8 cellular contexts compared by ENCODE assay signal in the genomic region with DNA sequence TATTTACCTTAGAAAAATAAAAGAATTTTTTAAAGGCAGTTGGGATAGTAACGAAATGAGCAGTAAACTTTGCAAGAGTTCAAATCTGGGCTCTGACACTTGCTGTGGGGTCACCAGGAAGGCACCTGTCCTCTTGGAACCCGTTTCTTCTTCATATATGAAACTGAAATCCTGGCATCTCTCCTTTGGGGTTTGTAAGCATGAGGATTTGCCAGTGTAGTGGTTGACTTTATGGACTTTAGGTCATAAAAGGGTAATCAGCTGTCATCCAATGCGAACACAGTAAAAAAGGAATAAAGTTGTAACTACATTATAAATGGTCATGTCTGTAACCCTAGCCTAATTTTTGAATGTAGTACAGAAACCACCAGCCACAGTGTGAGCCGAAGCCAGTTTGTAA. TPM values are rescaled to one million over a fixed set of nuclear protein-coding genes. Genes with fewer than 3 reads are reported as not detected.
DNase-seq lines count a peak whose midpoint lies in the region; ATAC-seq, FAIRE-seq and TF ChIP-seq lines count a peak whose summit lies in the region.

No MANE protein-coding gene starts in this region.

- peak overlapping the region; percentile 58 for H3K4me3 ChIP-seq in CD8-positive, alpha-beta memory T cell (ENCODE audit: low read length)
- H3K4me3 ChIP-seq in OCI-LY1 (ENCODE audit: low read depth, low read length, poor library complexity, severe bottlenecking) (peak overlapping the region; percentile 98), endothelial cell of umbilical vein (replicated peaks in 1 of 3; ENCODE audit: insufficient read depth in 1 of 3, low read depth in 1 of 3, low read length in 3 of 3) (peak overlapping the region; percentile 85 to 94 (median 86)), osteoblast (ENCODE audit: insufficient read depth, low read length) (peak overlapping the region; percentile 90)

- H3F3A ChIP-seq in OCI-LY1 (ENCODE audit: insufficient read depth, low read length) = no peaks in the 10 kb centered on the region

- peak overlapping the region; percentile 79 for H3K27ac ChIP-seq in CD8-positive, alpha-beta memory T cell (ENCODE audit: low read depth, low read length)
- peak overlapping the region; percentile 43 for H3K27ac ChIP-seq in OCI-LY1 (ENCODE audit: low read depth, low read length, poor library complexity, severe bottlenecking)
- H3K27ac ChIP-seq in endothelial cell of umbilical vein (ENCODE audit: insufficient read depth, low read depth, low read length) = peak overlapping the region; percentile 6
- H3K27ac ChIP-seq in osteoblast (ENCODE audit: low read depth, low read length) = peak overlapping the region; percentile 74

- FAIRE-seq in endothelial cell of umbilical vein (lab: Jason Lieb, UNC) (no peak), D721Med (lab: Jason Lieb, UNC) (no peak)

- H3K79me2 ChIP-seq in OCI-LY1 (ENCODE audit: insufficient read depth, low read length) (peaks cover 58% of the 10 kb centered on the region), endothelial cell of umbilical vein (ENCODE audit: control insufficient read depth, insufficient read depth, low read length) (peaks cover 63% of the 10 kb centered on the region), osteoblast (ENCODE audit: insufficient read depth, low read length) (peaks cover 68% of the 10 kb centered on the region)

- H3K9me2 ChIP-seq in OCI-LY1 (ENCODE audit: low read depth, low read length) = no peaks in the 10 kb centered on the region

- no peaks in the 10 kb centered on the region for H3K9me3 ChIP-seq in CD8-positive, alpha-beta memory T cell (ENCODE audit: low read length)
- H3K9me3 ChIP-seq in OCI-LY1 (ENCODE audit: low read length) (no peaks in the 10 kb centered on the region), endothelial cell of umbilical vein (replicated peaks; ENCODE audit: control insufficient read depth, insufficient read depth, low read length) (no peaks in the 10 kb centered on the region), osteoblast (ENCODE audit: low read depth, low read length) (no peaks in the 10 kb centered on the region)

- no peak for DNase-seq in CD8-positive, alpha-beta memory T cell
- DNase-seq in endothelial cell of umbilical vein (ENCODE audit: low read depth, low spot score) = no peak
- no peak for DNase-seq in osteoblast (ENCODE audit: insufficient read length, low spot score, missing footprints)
- DNase-seq in epidermal melanocyte (ENCODE audit: insufficient read length, low spot score) = no peak
- no peak for DNase-seq in glomerular visceral epithelial cell (ENCODE audit: extremely low spot score)
- no peak for DNase-seq in D721Med (ENCODE audit: insufficient read length, low spot score)

- no peak for TF ChIP-seq POLR2A in endothelial cell of umbilical vein (IDR thresholded peaks at IDR 0.05; ENCODE audit: low read depth, low read length)

- TF ChIP-seq CTCF in OCI-LY1 (IDR thresholded peaks at IDR 0.05; ENCODE audit: low read length) = no peak
- TF ChIP-seq CTCF in endothelial cell of umbilical vein (IDR thresholded peaks at IDR 0.05; ENCODE audit: extremely low read depth in 1 of 2, insufficient read depth in 1 of 2, low read depth in 1 of 2, low read length in 2 of 2) = no peak
- TF ChIP-seq CTCF in osteoblast (IDR thresholded peaks at IDR 0.05; ENCODE audit: extremely low read depth, low read depth, low read length) = no peak
- TF ChIP-seq CTCF in D721Med (IDR thresholded peaks at IDR 0.05; ENCODE audit: insufficient read depth, missing control alignments) = no peak

- H3K9me1 ChIP-seq in endothelial cell of umbilical vein (replicated peaks; ENCODE audit: control insufficient read depth, extremely low read depth, insufficient read depth, low read length) = peaks cover 3% of the 10 kb centered on the region

- H3K4me2 ChIP-seq in OCI-LY1 (ENCODE audit: low read length) = peak overlapping the region; percentile 99
- peak overlapping the region; percentile 91 for H3K4me2 ChIP-seq in endothelial cell of umbilical vein (ENCODE audit: insufficient read depth, low read length)
- peak overlapping the region; percentile 98 for H3K4me2 ChIP-seq in osteoblast (ENCODE audit: insufficient read depth, low read length)

- H3K27me3 Mint-ChIP-seq in CD8-positive, alpha-beta memory T cell = peaks cover 0 to 7% of the 10 kb centered on the region in 2 donors

- CTCF ChIA-PET in CD8-positive, alpha-beta memory T cell (lab: Charles Lee) = interaction anchor here (1.1 to 3.0 kb wide), 3 partner anchors 11 to 78 kb away, joined by 4 to 12 read pairs (median 9); no protein-coding TSS in a partner anchor
- CTCF ChIA-PET in endothelial cell of umbilical vein (lab: Charles Lee) = interaction anchor here (1.0 to 2.0 kb wide), 5 partner anchors 10 to 87 kb away, joined by 3 to 6 read pairs (median 4); no protein-coding TSS in a partner anchor

- H3K9ac ChIP-seq in OCI-LY1 (ENCODE audit: low read length) (peak overlapping the region; percentile 97), endothelial cell of umbilical vein (replicated peaks; ENCODE audit: extremely low read depth, insufficient read depth, low read length) (peak overlapping the region; percentile 79)

- H3K4me1 Mint-ChIP-seq in CD8-positive, alpha-beta memory T cell = peaks cover 59 to 69% (median 66%) of the 10 kb centered on the region in 3 donors

- peak overlapping the region; percentile 86 to 97 (median 94) for H3K27ac Mint-ChIP-seq in CD8-positive, alpha-beta memory T cell

- H3K27me3 ChIP-seq in CD8-positive, alpha-beta memory T cell (ENCODE audit: insufficient read depth, low read length, poor library complexity, severe bottlenecking) = no peaks in the 10 kb centered on the region
- H3K27me3 ChIP-seq in OCI-LY1 (ENCODE audit: insufficient read depth, low read length) = no peaks in the 10 kb centered on the region
- H3K27me3 ChIP-seq in endothelial cell of umbilical vein (ENCODE audit: control insufficient read depth in 2 of 2, insufficient read depth in 2 of 2, low read length in 2 of 2) = no peaks in the 10 kb centered on the region
- H3K27me3 ChIP-seq in osteoblast (ENCODE audit: insufficient read depth, low read length) = no peaks in the 10 kb centered on the region

- no peak overlapping the region for H2AFZ ChIP-seq in OCI-LY1 (ENCODE audit: low read length)
- H2AFZ ChIP-seq in endothelial cell of umbilical vein (ENCODE audit: low read depth, low read length) = no peak overlapping the region
- no peak overlapping the region for H2AFZ ChIP-seq in osteoblast (ENCODE audit: low read length)

- peaks cover 53% of the 10 kb centered on the region for H3K4me1 ChIP-seq in CD8-positive, alpha-beta memory T cell (ENCODE audit: insufficient read depth, low read length)
- H3K4me1 ChIP-seq in OCI-LY1 (ENCODE audit: insufficient read depth, low read length, severe bottlenecking) (peaks cover 63% of the 10 kb centered on the region), endothelial cell of umbilical vein (ENCODE audit: control insufficient read depth, extremely low read depth, insufficient read depth, low read length) (peaks cover 44% of the 10 kb centered on the region), osteoblast (ENCODE audit: insufficient read depth, low read length) (peaks cover 45% of the 10 kb centered on the region)

- peaks cover 3% of the 10 kb centered on the region; the same call in 1 of the 2 replicates for H4K20me1 ChIP-seq in OCI-LY1 (ENCODE audit: insufficient read depth, low read length)
- peaks cover 33% of the 10 kb centered on the region for H4K20me1 ChIP-seq in endothelial cell of umbilical vein (replicated peaks; ENCODE audit: control insufficient read depth, extremely low read depth, insufficient read depth, low read length)
- H4K20me1 ChIP-seq in osteoblast (ENCODE audit: insufficient read depth, low read length) = peaks cover 52% of the 10 kb centered on the region

- intact Hi-C loops in endothelial cell of umbilical vein (cut with micrococcal nuclease) = loop anchor here (2.0 kb wide), 1 partner anchor 14 kb away; no protein-coding TSS in a partner anchor

- ATAC-seq in GM19023 (IDR thresholded peaks at IDR 0.05; ENCODE audit: unreplicated experiment) = no peak

- H3K9me3 Mint-ChIP-seq in CD8-positive, alpha-beta memory T cell = no peaks in the 10 kb centered on the region

- peaks cover 0 to 15% (median 0%) of the 10 kb centered on the region in 3 donors for H3K36me3 Mint-ChIP-seq in CD8-positive, alpha-beta memory T cell

- peak overlapping the region; percentile 89 to 96 (median 94) for H3K4me3 Mint-ChIP-seq in CD8-positive, alpha-beta memory T cell

- POLR2A ChIA-PET in CD8-positive, alpha-beta memory T cell (lab: Charles Lee) = interaction anchor here (1.3 kb wide), 1 partner anchor 157 kb away, joined by 3 read pairs; no protein-coding TSS in a partner anchor
- POLR2A ChIA-PET in endothelial cell of umbilical vein (lab: Charles Lee) = interaction anchor here (0.6 kb wide), 1 partner anchor 459 kb away, joined by 4 read pairs; no protein-coding TSS in a partner anchor

- dilution Hi-C loops in endothelial cell of umbilical vein (cut with MboI; ENCODE audit: extremely low pct_ligation_motif_present, low sequenced_read_pairs) = no loop called here

- no peaks in the 10 kb centered on the region for H3K36me3 ChIP-seq in CD8-positive, alpha-beta memory T cell (ENCODE audit: insufficient read depth, low read length)
- H3K36me3 ChIP-seq in OCI-LY1 (ENCODE audit: insufficient read depth, low read length) = no peaks in the 10 kb centered on the region
- H3K36me3 ChIP-seq in endothelial cell of umbilical vein (ENCODE audit: control insufficient read depth in 2 of 2, extremely low read depth in 1 of 2, insufficient read depth in 2 of 2, low read length in 2 of 2) = no peaks in the 10 kb centered on the region
- no peaks in the 10 kb centered on the region for H3K36me3 ChIP-seq in osteoblast (ENCODE audit: insufficient read depth, low read length)

- TSS peak; percentile 37 for BruUV-seq in endothelial cell of umbilical vein (replicated peaks; lab: Mats Ljungman, UMichigan)

TF ChIP-seq in endothelial cell of umbilical vein, 7 proteins besides CTCF, POLR2A, EP300 and RAD21 (continues in another document):
- TF ChIP-seq FOS (IDR thresholded peaks at IDR 0.05; ENCODE audit: borderline replicate concordance, insufficient read depth, low read length) (no peak), JUN (IDR thresholded peaks at IDR 0.05; ENCODE audit: borderline replicate concordance, insufficient read depth, insufficient read length, low read depth) (no peak), POLR2AphosphoS5 (IDR thresholded peaks at IDR 0.05; ENCODE audit: insufficient read depth, low read depth, low read length) (no peak)

RNA-seq across cellular contexts. Expression of gene RAB14, which starts 1.3 kb away (rescaled TPM):
- 10 to 100 TPM; 81.7 to 85.4 TPM for total RNA-seq in CD8-positive, alpha-beta memory T cell
- 51.0 TPM for polyA plus RNA-seq in CD8-positive, alpha-beta memory T cell
- total RNA-seq in endothelial cell of umbilical vein (76.4 and 79.3 TPM in 2 replicates), osteoblast (30.0 and 30.1 TPM in 2 replicates)
- polyA plus RNA-seq in endothelial cell of umbilical vein = 12.7 and 18.9 TPM in 2 replicates
- polyA plus RNA-seq in endothelial cell of umbilical vein (2011; cell fraction: cytosol; rRNA removed) = 22.8 and 23.2 TPM in 2 replicates
- polyA plus RNA-seq in endothelial cell of umbilical vein (2011; cell fraction: nucleus; rRNA removed) = 22.5 and 29.1 TPM in 2 replicates
- polyA plus RNA-seq in endothelial cell of umbilical vein (2012) = 55.9 and 62.6 TPM in 2 replicates
- 19.4 and 22.8 TPM in 2 replicates for polyA minus RNA-seq in endothelial cell of umbilical vein
- 19.0 TPM for polyA minus RNA-seq in endothelial cell of umbilical vein (2011; cell fraction: cytosol; rRNA and poly(A)+ RNA removed)
- polyA minus RNA-seq in endothelial cell of umbilical vein (2011; cell fraction: nucleus; rRNA and poly(A)+ RNA removed) = 18.8 and 27.6 TPM in 2 replicates

Comparison
In these comparisons a context has a peak if more than half of its experiments do, and no peak if none do; other contexts are left out.
1. H3K27ac ChIP-seq: peak in every context shown above with its lines; median percentile 79 in CD8-positive, alpha-beta memory T cell; 74 in osteoblast; 43 in OCI-LY1; 6 in endothelial cell of umbilical vein.